In genomic region chr3:21729888-21730459, GRCh38 we compare ENCODE assay signal across 23 cellular contexts. TPM values are rescaled to one million over a fixed set of nuclear protein-coding genes. Genes with fewer than 3 reads are reported as not detected.
A peak's percentile ranks its signal among the peaks of the same experiment; 100 is the strongest.
DNase-seq lines count a peak whose midpoint lies in the region; ATAC-seq and TF ChIP-seq lines count a peak whose summit lies in the region.
"Had no signal": no experiment of that assay in that cellular context is flagged by ENCODE, and none has a peak within 500 bp of the region (broad histone marks: within the 10 kb centered on the region; RNA-seq: fewer than 3 reads in every experiment).

No MANE protein-coding gene starts in this region.

- no peak for ATAC-seq in HG03439 (IDR thresholded peaks at IDR 0.05; ENCODE audit: unreplicated experiment)
- ATAC-seq: activated CD8-positive, alpha-beta T cell treated with anti-CD3 and anti-CD28 coated beads for 36 hours; left colon; T-helper 17 cell had no signal

- intact Hi-C loops in testis (cut with DNase I; ENCODE audit: low total_unique reads) = no loop called here

- H3K9me3 ChIP-seq in testis = no peaks in the 10 kb centered on the region
- H3K9me3 ChIP-seq: psoas muscle had no signal

- 52 to 66% methylated on average over 6 of the region's 6 CpGs for WGBS in testis, 2 donors

- H3K27me3 ChIP-seq in testis = no peaks in the 10 kb centered on the region
- H3K27me3 ChIP-seq: neural progenitor cell, spleen had no signal

- no peak for TF ChIP-seq CTCF in testis (IDR thresholded peaks at IDR 0.05)

- H3K27ac ChIP-seq in testis = no peak overlapping the region
- H3K27ac ChIP-seq: neural progenitor cell, psoas muscle, spleen had no signal

- no peaks in the 10 kb centered on the region for H3K4me1 ChIP-seq in testis
- H3K4me1 ChIP-seq: neural progenitor cell, psoas muscle, spleen had no signal

- TF ChIP-seq POLR2A in testis (IDR thresholded peaks at IDR 0.05) = no peak

- H3K4me3 ChIP-seq in testis = no peak overlapping the region
- H3K4me3 ChIP-seq: neural progenitor cell, psoas muscle, spleen had no signal

- H3K36me3 ChIP-seq in testis (ENCODE audit: low read depth, missing control alignments) = no peaks in the 10 kb centered on the region
- H3K36me3 ChIP-seq: neural progenitor cell, spleen had no signal

- DNase-seq in AG08395 (ENCODE audit: low spot score) (peak; percentile 82), LHCN-M2 (ENCODE audit: low read depth) (peak; percentile 88), astrocyte of the hippocampus (ENCODE audit: low read depth, low spot score) (peak; percentile 68), kidney tubule cell (ENCODE audit: low spot score) (peak; percentile 5), C1 segment of cervical spinal cord (lab: John Stamatoyannopoulos, UW) (no peak), SW480 (ENCODE audit: low spot score) (no peak), testis (no peak)
- DNase-seq: activated B cell treated with CpG ODN at 0.5 μM for 24 hours; activated CD8-positive, alpha-beta T cell treated with anti-CD3 and anti-CD28 coated beads for 36 hours; activated T-cell treated with anti-CD3 and anti-CD28 coated beads, Interleukin-2, amount 50 U/mL, for 48 hours; dermis blood vessel endothelial cell; DMS79; KBM-7; left colon; NCI-H1048; NCI-H2081; NCI-H524; psoas muscle; SIG-M5; spleen; T-helper 17 cell had no signal

RNA-seq across cellular contexts. Expression of gene ZNF385D, which starts 21.0 kb away (rescaled TPM):
- 3.9 and 10.6 TPM in 2 replicates for total RNA-seq in LHCN-M2 (2014; rRNA removed)
- polyA plus RNA-seq in LHCN-M2 (2012) = 3.9 TPM
- 10 to 100 TPM; 21.1 to 31.4 TPM for total RNA-seq in testis
- polyA plus RNA-seq in testis (ENCODE audit: insufficient read depth, low read depth, low replicate concordance) = 57.0 TPM
- total RNA-seq: activated B cell treated with CpG ODN at 0.5 μM for 24 hours; activated CD8-positive, alpha-beta T cell treated with anti-CD3 and anti-CD28 coated beads for 36 hours had no signal

Comparison
In these comparisons a context has a peak if more than half of its experiments do, and no peak if none do; other contexts are left out.
1. DNase-seq: peak in AG08395 (single experiment), LHCN-M2 (single experiment), astrocyte of the hippocampus (single experiment) and kidney tubule cell (single experiment); none in C1 segment of cervical spinal cord (0 of 14), SW480 (single experiment) and testis (single experiment).